Comparison of ENCODE assay signal across 22 cellular contexts in genomic region chr1:220182656-220183055, GRCh38.
"Had no signal": no experiment of that assay in that cellular context is flagged by ENCODE, and none has a peak within 500 bp of the region (broad histone marks: within the 10 kb centered on the region; RNA-seq: fewer than 3 reads in every experiment).

No MANE protein-coding gene starts in this region.

- H3K27ac ChIP-seq: adrenal gland, body of pancreas, heart left ventricle, lower lobe of right lung, thyroid gland, WERI-Rb-1 had no signal

- H3K4me1 Mint-ChIP-seq: activated CD4-positive, alpha-beta memory T cell treated with anti-CD3 and anti-CD28 coated beads, Interleukin-2, amount 10 ng/mL, durations not matched to agents 7 days and 5 days had no signal

- ATAC-seq: body of pancreas; heart left ventricle; left cardiac atrium; lower lobe of right lung; stimulated activated naive B cell treated with anti-CD40 and anti-IgM and Interleukin-4, amounts not matched to agents 10 μg/mL and 1 μg/mL and 100 μg/mL, for 72 hours had no signal

- H3K4me1 ChIP-seq: adrenal gland, body of pancreas, heart left ventricle, lower lobe of right lung, thyroid gland had no signal

- H3K27ac Mint-ChIP-seq: activated CD4-positive, alpha-beta memory T cell treated with anti-CD3 and anti-CD28 coated beads, Interleukin-2, amount 10 ng/mL, durations not matched to agents 7 days and 5 days; activated T-cell treated with anti-CD3 and anti-CD28 coated beads, Interleukin-2, amount 50 U/mL, for 24 hours; dendritic cell treated with granulocyte-macrophage colony-stimulating factor and Interleukin-4, amounts not matched to agents 40 ng/mL and 50 ng/mL, for 4 days; stimulated activated naive B cell treated with anti-CD40 and anti-IgM and Interleukin-4, amounts not matched to agents 10 μg/mL and 1 μg/mL and 100 μg/mL, for 72 hours had no signal

- H3K4me3 Mint-ChIP-seq: activated CD4-positive, alpha-beta memory T cell treated with anti-CD3 and anti-CD28 coated beads, Interleukin-2, amount 10 ng/mL, durations not matched to agents 7 days and 5 days; activated T-cell treated with anti-CD3 and anti-CD28 coated beads, Interleukin-2, amount 50 U/mL, for 24 hours; central memory CD8-positive, alpha-beta T cell; dendritic cell treated with granulocyte-macrophage colony-stimulating factor and Interleukin-4, amounts not matched to agents 40 ng/mL and 50 ng/mL, for 4 days; immature natural killer cell; naive B cell; stimulated activated naive B cell treated with anti-CD40 and anti-IgM and Interleukin-4, amounts not matched to agents 10 μg/mL and 1 μg/mL and 100 μg/mL, for 72 hours had no signal

- H3K36me3 ChIP-seq: adrenal gland had no signal

- H3K4me3 ChIP-seq: adrenal gland, body of pancreas, heart left ventricle, lower lobe of right lung, thyroid gland had no signal

- H3K27me3 Mint-ChIP-seq: activated CD4-positive, alpha-beta memory T cell treated with anti-CD3 and anti-CD28 coated beads, Interleukin-2, amount 10 ng/mL, durations not matched to agents 7 days and 5 days; activated T-cell treated with anti-CD3 and anti-CD28 coated beads, Interleukin-2, amount 50 U/mL, for 24 hours; central memory CD8-positive, alpha-beta T cell; dendritic cell treated with granulocyte-macrophage colony-stimulating factor and Interleukin-4, amounts not matched to agents 40 ng/mL and 50 ng/mL, for 4 days; naive B cell; stimulated activated naive B cell treated with anti-CD40 and anti-IgM and Interleukin-4, amounts not matched to agents 10 μg/mL and 1 μg/mL and 100 μg/mL, for 72 hours had no signal

- H3K9me3 Mint-ChIP-seq: activated CD4-positive, alpha-beta memory T cell treated with anti-CD3 and anti-CD28 coated beads, Interleukin-2, amount 10 ng/mL, durations not matched to agents 7 days and 5 days; activated T-cell treated with anti-CD3 and anti-CD28 coated beads, Interleukin-2, amount 50 U/mL, for 24 hours; central memory CD8-positive, alpha-beta T cell; dendritic cell treated with granulocyte-macrophage colony-stimulating factor and Interleukin-4, amounts not matched to agents 40 ng/mL and 50 ng/mL, for 4 days; immature natural killer cell; stimulated activated naive B cell treated with anti-CD40 and anti-IgM and Interleukin-4, amounts not matched to agents 10 μg/mL and 1 μg/mL and 100 μg/mL, for 72 hours had no signal

- H3K9me3 ChIP-seq: adrenal gland, body of pancreas, heart left ventricle, lower lobe of right lung, thyroid gland had no signal

- DNase-seq: activated CD4-positive, alpha-beta memory T cell treated with anti-CD3 and anti-CD28 coated beads, Interleukin-2, amount 10 ng/mL, durations not matched to agents 7 days and 5 days; activated effector memory CD4-positive, alpha-beta T cell treated with Interleukin-2 at 50 U/mL for 16 hours; activated naive CD4-positive, alpha-beta T cell treated with anti-CD3 and anti-CD28 coated beads, Interleukin-2, amount 50 U/mL, for 16 hours; activated T-cell treated with anti-CD3 and anti-CD28 coated beads, Interleukin-2, amount 50 U/mL, for 24 hours; adrenal gland; body of pancreas; effector memory CD4-positive, alpha-beta T cell; heart left ventricle; immature natural killer cell; left cardiac atrium; lower lobe of right lung; midbrain; naive B cell; posterior cingulate gyrus; retina; stimulated activated CD4-positive, alpha-beta T cell treated with anti-CD3 and anti-CD28 coated beads, Interleukin-15, amount 100 ng/mL, for 24 hours; stimulated activated CD4-positive, alpha-beta T cell treated with anti-CD3 and anti-CD28 coated beads, Interleukin-4, amount 100 ng/mL, for 1 hour; stimulated activated naive B cell treated with anti-CD40 and anti-IgM and Interleukin-4, amounts not matched to agents 10 μg/mL and 1 μg/mL and 100 μg/mL, for 72 hours; thyroid gland; WERI-Rb-1 had no signal

- H3K27me3 ChIP-seq: adrenal gland, body of pancreas, heart left ventricle, thyroid gland had no signal
